ENCODE assay signal across 27 cellular contexts in the genomic region with DNA sequence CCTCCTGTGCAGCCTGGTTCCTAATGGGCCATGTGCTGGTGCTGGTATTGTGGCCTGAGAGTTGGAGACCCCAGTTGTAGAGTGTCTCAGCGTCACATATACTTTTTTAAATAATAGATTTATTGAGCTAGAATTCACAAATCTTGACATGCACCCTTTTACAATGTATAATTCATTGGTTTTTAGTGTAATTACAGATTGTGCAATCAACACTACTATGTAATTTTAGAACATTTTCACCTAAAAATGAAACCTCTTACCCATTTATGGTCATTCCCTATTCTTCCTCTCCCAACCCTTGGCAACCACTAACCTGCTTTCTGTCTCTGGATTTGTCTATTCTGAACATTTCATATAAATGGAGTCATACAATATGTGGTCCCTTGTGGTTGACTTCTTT. TPM values are rescaled to one million over a fixed set of nuclear protein-coding genes. Genes with fewer than 3 reads are reported as not detected.
DNase-seq lines count a peak whose midpoint lies in the region; ATAC-seq, FAIRE-seq and TF ChIP-seq lines count a peak whose summit lies in the region.
"Had no signal": no experiment of that assay in that cellular context is flagged by ENCODE, and none has a peak within 500 bp of the region (broad histone marks: within the 10 kb centered on the region; RNA-seq: fewer than 3 reads in every experiment).

No MANE protein-coding gene starts in this region.

- peaks cover 19% of the 10 kb centered on the region for H3K9me3 Mint-ChIP-seq in activated CD4-positive, alpha-beta T cell treated with anti-CD3 and anti-CD28 coated beads for 36 hours (ENCODE audit: low read depth)

- H3K4me3 ChIP-seq in HepG2 (replicated peaks in 1 of 3; ENCODE audit: insufficient read depth in 1 of 3, low read depth in 2 of 3, low read length in 3 of 3), result no peak overlapping the region
- H3K4me3 ChIP-seq in right lobe of liver, result no peak overlapping the region
- no peak overlapping the region for H3K4me3 ChIP-seq in K562
- H3K4me3 ChIP-seq: BLaER1, GM12878 had no signal

- intact Hi-C loops in HepG2 (cut with micrococcal nuclease; ENCODE audit: unreplicated experiment) (no loop called here), right lobe of liver (cut with DNase I) (no loop called here), K562 (cut with micrococcal nuclease) (no loop called here)
- intact Hi-C loops in activated CD4-positive, alpha-beta T cell treated with anti-CD3 and anti-CD28 coated beads for 36 hours (cut with DNase I, micrococcal nuclease), result no loop called here

- H3K79me2 ChIP-seq in HepG2 (ENCODE audit: insufficient read depth, low read length) (peaks cover 4% of the 10 kb centered on the region), K562 (ENCODE audit: control insufficient read depth, insufficient read depth, low read length) (peaks cover 4% of the 10 kb centered on the region; the same call in 1 of the 3 replicates)

- no peak overlapping the region for H3K4me2 ChIP-seq in HepG2 (ENCODE audit: low read depth, low read length)
- H3K4me2 ChIP-seq in K562 (ENCODE audit: insufficient read depth, low read length), result no peak overlapping the region
- H3K4me2 ChIP-seq: BLaER1 had no signal

- in situ Hi-C loops in HepG2 (cut with HindIII; ENCODE audit: extremely low pct_ligation_motif_present, low pct_unique_long_range_greater_than_20kb) (no loop called here), K562 (cut with MboI) (no loop called here)

- H3K36me3 ChIP-seq in HepG2 (replicated peaks in 1 of 2; ENCODE audit: control insufficient read depth in 1 of 2, insufficient read depth in 2 of 2, low read length in 2 of 2) (peaks cover 4 to 56% of the 10 kb centered on the region in 2 experiments; a peak in 4 of 5 replicates), right lobe of liver (peaks cover 0 to 6% (median 1%) of the 10 kb centered on the region in 4 donors), K562 (ENCODE audit: control insufficient read depth, insufficient read depth, low read length) (peaks cover 73% of the 10 kb centered on the region)

- H3K27me3 Mint-ChIP-seq in activated CD4-positive, alpha-beta T cell treated with anti-CD3 and anti-CD28 coated beads for 36 hours, result no peaks in the 10 kb centered on the region
- H3K27me3 Mint-ChIP-seq: CD4-positive, alpha-beta memory T cell; CD4-positive, CD25-positive, alpha-beta regulatory T cell; CD8-positive, alpha-beta memory T cell had no signal

- no peak overlapping the region for H3K9ac ChIP-seq in HepG2 (ENCODE audit: insufficient read depth, low read depth, low read length)
- no peak overlapping the region for H3K9ac ChIP-seq in K562 (ENCODE audit: insufficient read depth in 1 of 2, low read depth in 2 of 2, low read length in 2 of 2)
- H3K9ac ChIP-seq: BLaER1 had no signal

- WGBS in HepG2 (ENCODE audit: low lambda C conversion rate), result 90% methylated on average over 1 of the region's 1 CpG
- 88% methylated on average over 1 of the region's 1 CpG for WGBS in right lobe of liver (ENCODE audit: insufficient coverage, low coverage, low lambda C conversion rate, missing lambda C conversion rate)
- WGBS in K562 (ENCODE audit: insufficient coverage, low coverage, missing lambda C conversion rate), result 93% methylated on average over 1 of the region's 1 CpG

- H3K9me3 ChIP-seq in HepG2 (ENCODE audit: low read length) (peaks cover 22% of the 10 kb centered on the region), right lobe of liver (no peaks in the 10 kb centered on the region), K562 (replicated peaks; ENCODE audit: control insufficient read depth, insufficient read depth, low read depth, low read length) (peaks cover 2% of the 10 kb centered on the region)
- H3K9me3 ChIP-seq: BE2C had no signal

- CTCF ChIA-PET in HepG2 (lab: Yijun Ruan, JAX; ENCODE audit: low intra/inter-chr PET ratio, low total read pairs) (no interaction called here), K562 (lab: Yijun Ruan, JAX; ENCODE audit: low intra/inter-chr PET ratio) (no interaction called here)
- CTCF ChIA-PET in activated CD4-positive, alpha-beta T cell treated with anti-CD3 and anti-CD28 coated beads for 36 hours (lab: Charles Lee), result no interaction called here

- BruUV-seq in HepG2 (replicated peaks; lab: Mats Ljungman, UMichigan), result no TSS peak
- BruUV-seq in K562 (replicated peaks; lab: Mats Ljungman, UMichigan), result no TSS peak

- H3K27ac ChIP-seq in HepG2 (ENCODE audit: extremely low read length, insufficient read depth, low read length) (no peak overlapping the region), right lobe of liver (no peak overlapping the region), K562 (ENCODE audit: extremely low read depth, low read depth, low read length) (no peak overlapping the region)
- H3K27ac ChIP-seq: BLaER1 had no signal

- POLR2A ChIA-PET in HepG2 (lab: Yijun Ruan, JAX) (no interaction called here), K562 (lab: Yijun Ruan, JAX) (no interaction called here)
- POLR2A ChIA-PET in activated CD4-positive, alpha-beta T cell treated with anti-CD3 and anti-CD28 coated beads for 36 hours (lab: Charles Lee), result no interaction called here

- no peak for DNase-seq in HepG2 (ENCODE audit: low spot score)
- no peak for DNase-seq in right lobe of liver
- no peak for DNase-seq in K562 (ENCODE audit: extremely low read depth in 1 of 4, low spot score in 3 of 4)
- no peak for DNase-seq in activated CD4-positive, alpha-beta T cell treated with anti-CD3 and anti-CD28 coated beads for 36 hours
- no peak for DNase-seq in globus pallidus (ENCODE audit: low spot score)
- DNase-seq: 8988T; ACHN; BE2C; C1 segment of cervical spinal cord; CD4-positive, alpha-beta memory T cell; CD4-positive, CD25-positive, alpha-beta regulatory T cell; CD8-positive, alpha-beta memory T cell; COR-L47; DMS 273 treated with DMSO at 0.1 percent for 48 hours; DMS153; DMS53; DMS79; DND-41; EL; GDM1 had no signal

- TF ChIP-seq RAD21 in HepG2 (CRISPR knock-in tag; IDR thresholded peaks at IDR 0.05), result no peak
- no peak for TF ChIP-seq RAD21 in K562 (CRISPR knock-in tag; conservative IDR thresholded peaks at IDR 0.05 in 1 of 2, IDR thresholded peaks at IDR 0.05 in 1 of 2)

- H3K4me1 ChIP-seq in HepG2 (ENCODE audit: insufficient read depth, low read length) (no peaks in the 10 kb centered on the region), right lobe of liver (no peaks in the 10 kb centered on the region), K562 (replicated peaks in 1 of 2; ENCODE audit: control insufficient read depth in 2 of 2, insufficient read depth in 2 of 2, low read length in 2 of 2) (no peaks in the 10 kb centered on the region)
- H3K4me1 ChIP-seq: BE2C, BLaER1 had no signal

- H2AFZ ChIP-seq in HepG2 (ENCODE audit: low read length) (no peak overlapping the region), K562 (ENCODE audit: low read depth, low read length) (no peak overlapping the region)

- TF ChIP-seq CTCF in HepG2 (CRISPR knock-in tag; IDR thresholded peaks at IDR 0.05) (no peak), right lobe of liver (IDR thresholded peaks at IDR 0.05) (no peak), K562 (IDR thresholded peaks at IDR 0.05 in 2 of 3, conservative IDR thresholded peaks at IDR 0.05 in 1 of 3; ENCODE audit: insufficient read depth in 2 of 3, low read depth in 1 of 3, low read length in 3 of 3) (no peak)

- H3K4me1 Mint-ChIP-seq in activated CD4-positive, alpha-beta T cell treated with anti-CD3 and anti-CD28 coated beads for 36 hours, result peaks cover 5% of the 10 kb centered on the region
- H3K4me1 Mint-ChIP-seq: CD14-positive monocyte had no signal

- TF ChIP-seq POLR2A in HepG2 (IDR thresholded peaks at IDR 0.05; ENCODE audit: insufficient read depth in 1 of 2, low read depth in 2 of 2, low read length in 2 of 2), result no peak
- TF ChIP-seq POLR2A in right lobe of liver (IDR thresholded peaks at IDR 0.05), result no peak
- TF ChIP-seq POLR2A in K562 (conservative IDR thresholded peaks at IDR 0.05), result no peak

- peaks cover 69% of the 10 kb centered on the region for H3K36me3 Mint-ChIP-seq in activated CD4-positive, alpha-beta T cell treated with anti-CD3 and anti-CD28 coated beads for 36 hours (ENCODE audit: low read depth)

- no peak overlapping the region for H3K4me3 Mint-ChIP-seq in activated CD4-positive, alpha-beta T cell treated with anti-CD3 and anti-CD28 coated beads for 36 hours
- H3K4me3 Mint-ChIP-seq: CD14-positive monocyte; CD4-positive, alpha-beta memory T cell; CD4-positive, CD25-positive, alpha-beta regulatory T cell; CD8-positive, alpha-beta memory T cell had no signal

- FAIRE-seq in HepG2 (lab: Jason Lieb, UNC) (no peak), K562 (lab: Jason Lieb, UNC) (no peak)
- FAIRE-seq: A204.1, GM12878, GM12892, GM18507, GM19239 had no signal

- TF ChIP-seq EP300 in HepG2 (IDR thresholded peaks at IDR 0.05; ENCODE audit: low read depth in 2 of 2, low read length in 2 of 2) (no peak), HepG2 (CRISPR knock-in tag; IDR thresholded peaks at IDR 0.05; ENCODE audit: borderline replicate concordance) (no peak), K562 (IDR thresholded peaks at IDR 0.05; ENCODE audit: low read length) (no peak)

- H4K20me1 ChIP-seq in HepG2 (ENCODE audit: insufficient read depth, low read length) (no peaks in the 10 kb centered on the region), K562 (replicated peaks; ENCODE audit: control insufficient read depth, insufficient read depth, low read length) (no peaks in the 10 kb centered on the region)
- H4K20me1 ChIP-seq: BLaER1 had no signal

- ATAC-seq in HepG2, result no peak
- no peak for ATAC-seq in right lobe of liver
- ATAC-seq in K562, result no peak
- ATAC-seq in activated CD4-positive, alpha-beta T cell treated with anti-CD3 and anti-CD28 coated beads for 36 hours, result no peak
- ATAC-seq: GM12878 had no signal

- no peaks in the 10 kb centered on the region for H3K9me1 ChIP-seq in K562 (ENCODE audit: control insufficient read depth, insufficient read depth, low read length)

- no peak overlapping the region for H3K27ac Mint-ChIP-seq in activated CD4-positive, alpha-beta T cell treated with anti-CD3 and anti-CD28 coated beads for 36 hours
- H3K27ac Mint-ChIP-seq: CD8-positive, alpha-beta memory T cell had no signal

- no peaks in the 10 kb centered on the region for H3K27me3 ChIP-seq in HepG2 (ENCODE audit: control insufficient read depth in 1 of 2, insufficient read depth in 2 of 2, low read length in 2 of 2)
- H3K27me3 ChIP-seq in right lobe of liver, result no peaks in the 10 kb centered on the region
- no peaks in the 10 kb centered on the region for H3K27me3 ChIP-seq in K562 (ENCODE audit: control insufficient read depth in 2 of 2, insufficient read depth in 2 of 2, low read length in 2 of 2)
- H3K27me3 ChIP-seq: BE2C, BLaER1 had no signal

RNA-seq across cellular contexts. Expression of gene PRIM2, which starts 10.6 kb away (rescaled TPM):
- 52.7 and 70.0 TPM in 2 replicates for total RNA-seq in HepG2 (2016; rRNA removed; fragmentation: Illumina TruSeq; extraction: Trizol)
- total RNA-seq in HepG2 (2016; cell fraction: cytosol; rRNA removed; fragmentation: Illumina TruSeq; extraction: Trizol; ENCODE audit: low read depth), result 21.1 and 24.9 TPM in 2 replicates
- total RNA-seq in HepG2 (2016; cell fraction: insoluble cytoplasmic fraction; rRNA removed; fragmentation: Illumina TruSeq; extraction: Trizol), result 53.8 and 69.9 TPM in 2 replicates
- total RNA-seq in HepG2 (2016; cell fraction: membrane; rRNA removed; fragmentation: Illumina TruSeq; extraction: Trizol), result 21.4 and 27.4 TPM in 2 replicates
- 63.1 and 70.3 TPM in 2 replicates for total RNA-seq in HepG2 (2016; cell fraction: nucleus; rRNA removed; fragmentation: Illumina TruSeq; extraction: Trizol)
- polyA plus RNA-seq in HepG2 (2011; rRNA removed), result 4.9 and 8.0 TPM in 2 replicates
- polyA plus RNA-seq in HepG2 (2011; cell fraction: cytosol; rRNA removed), result 4.5 and 5.6 TPM in 2 replicates
- polyA plus RNA-seq in HepG2 (2011; cell fraction: nucleus; rRNA removed), result 2.9 and 4.4 TPM in 2 replicates
- polyA plus RNA-seq in HepG2 (2012), result 6.9 and 12.3 TPM in 2 replicates
- 3.8 and 4.0 TPM in 2 replicates for polyA plus RNA-seq in HepG2 (2016; cell fraction: cytosol; fragmentation: Illumina TruSeq; extraction: Trizol; ENCODE audit: low read depth)
- polyA plus RNA-seq in HepG2 (2016; cell fraction: insoluble cytoplasmic fraction; fragmentation: Illumina TruSeq; extraction: Trizol; ENCODE audit: low read depth), result 39.7 and 42.9 TPM in 2 replicates
- polyA plus RNA-seq in HepG2 (2016; cell fraction: membrane; fragmentation: Illumina TruSeq; extraction: Trizol; ENCODE audit: low read depth), result 5.8 and 6.9 TPM in 2 replicates
- 15.2 and 17.9 TPM in 2 replicates for polyA plus RNA-seq in HepG2 (2016; cell fraction: nucleus; fragmentation: Illumina TruSeq; extraction: Trizol; ENCODE audit: insufficient read depth, low read depth)
- 14.8 and 39.2 TPM in 2 replicates for polyA minus RNA-seq in HepG2 (2011; rRNA and poly(A)+ RNA removed; ENCODE audit: low replicate concordance)
- 8.8 and 11.7 TPM in 2 replicates for polyA minus RNA-seq in HepG2 (2011; cell fraction: cytosol; rRNA and poly(A)+ RNA removed)
- 54.1 and 58.5 TPM in 2 replicates for polyA minus RNA-seq in HepG2 (2011; cell fraction: nucleus; rRNA and poly(A)+ RNA removed)
- 1 to 10 TPM; 2.8 to 5.8 (median 3.7) TPM for total RNA-seq in right lobe of liver
- 39.8 and 80.0 TPM in 2 replicates for total RNA-seq in K562 (2011; cell fraction: chromatin; rRNA removed; ENCODE audit: low replicate concordance)
- total RNA-seq in K562 (2011; cell fraction: nucleolus; rRNA removed), result 21.3 and 28.4 TPM in 2 replicates
- total RNA-seq in K562 (2011; cell fraction: nucleoplasm; rRNA removed), result 52.4 and 71.1 TPM in 2 replicates
- 23.8 and 31.5 TPM in 2 replicates for total RNA-seq in K562 (2014; rRNA removed)
- total RNA-seq in K562 (2014; rRNA removed; fragmentation: Illumina TruSeq; extraction: Trizol), result 57.5 and 63.7 TPM in 2 replicates
- total RNA-seq in K562 (2015; rRNA removed; fragmentation: Illumina TruSeq; extraction: Trizol), result 44.9 and 47.3 TPM in 2 replicates
- total RNA-seq in K562 (2021), result 33.4 and 33.6 TPM in 2 replicates
- 24.3 and 37.1 TPM in 2 replicates for polyA plus RNA-seq in K562 (2011; rRNA removed)
- polyA plus RNA-seq in K562 (2011; cell fraction: cytosol; rRNA removed), result 10.1 and 13.9 TPM in 2 replicates
- polyA plus RNA-seq in K562 (2011; cell fraction: nucleus; rRNA removed), result 6.3 and 10.5 TPM in 2 replicates
- polyA plus RNA-seq in K562 (2012), result 21.2 and 22.1 TPM in 2 replicates
- 35.0 and 37.2 TPM in 2 replicates for polyA plus RNA-seq in K562 (2014; fragmentation: Illumina TruSeq; extraction: Trizol)
- polyA plus RNA-seq in K562 (2014; fragmentation: Nextera tagmentation; extraction: Ambion mirVana), result 10 to 100 TPM; 19.8 to 20.8 TPM
- 26.4 and 27.6 TPM in 2 replicates for polyA plus RNA-seq in K562 (2014; rRNA removed)
- polyA minus RNA-seq in K562 (2011; rRNA and poly(A)+ RNA removed), result 58.6 and 64.3 TPM in 2 replicates
- 18.2 and 18.5 TPM in 2 replicates for polyA minus RNA-seq in K562 (2011; cell fraction: cytosol; rRNA and poly(A)+ RNA removed)
- 40.1 and 60.4 TPM in 2 replicates for polyA minus RNA-seq in K562 (2011; cell fraction: nucleus; rRNA and poly(A)+ RNA removed)
- total RNA-seq in activated CD4-positive, alpha-beta T cell treated with anti-CD3 and anti-CD28 coated beads for 36 hours, result 10 to 100 TPM; 36.4 to 42.3 TPM

Comparison
In these comparisons a context has a peak if more than half of its experiments do, and no peak if none do; other contexts are left out.
1. Of the 241 proteins assayed by ChIP-seq in both HepG2 and K562: peak only in HepG2: none; only in K562: none; in both: CEBPB; in neither: 239; mixed calls (peak in some experiments, not most) for 1.